Comparison of ENCODE assay signal across 7 cellular contexts in genomic region chr3:99895706-99896441, GRCh38.
DNase-seq lines count a peak whose midpoint lies in the region; ATAC-seq and TF ChIP-seq lines count a peak whose summit lies in the region.

No MANE protein-coding gene starts in this region.

- H3K4me1 Mint-ChIP-seq in activated CD4-positive, alpha-beta T cell treated with anti-CD3 and anti-CD28 coated beads, Interleukin-2, amount 10 ng/mL, durations not matched to agents 7 days and 5 days = peaks cover 4% of the 10 kb centered on the region

- intact Hi-C loops in sciatic nerve (cut with DNase I) = no loop called here
- intact Hi-C loops in dorsolateral prefrontal cortex (cut with DNase I) = no loop called here

- TF ChIP-seq CTCF in dorsolateral prefrontal cortex (IDR thresholded peaks at IDR 0.05 in 54 of 56, conservative IDR thresholded peaks at IDR 0.05 in 2 of 56; ENCODE audit: low read depth in 1 of 56, partially characterized antibody in 56 of 56) = no peak

- DNase-seq in H4 (ENCODE audit: low spot score) = peak; percentile 73
- peak; percentile 96 for DNase-seq in NOMO-1 treated with DMSO at 0.1 percent for 48 hours (lab: John Stamatoyannopoulos, UW; ENCODE audit: unreplicated experiment)
- DNase-seq in epithelial cell of prostate (ENCODE audit: low read depth, low spot score) = no peak
- DNase-seq in sciatic nerve (ENCODE audit: low spot score) = no peak
- DNase-seq in activated CD4-positive, alpha-beta T cell treated with anti-CD3 and anti-CD28 coated beads, Interleukin-2, amount 10 ng/mL, durations not matched to agents 7 days and 5 days = no peak
- DNase-seq in dorsolateral prefrontal cortex = no peak
- DNase-seq in T-helper 2 cell = no peak

- no peak overlapping the region for H3K27ac Mint-ChIP-seq in activated CD4-positive, alpha-beta T cell treated with anti-CD3 and anti-CD28 coated beads, Interleukin-2, amount 10 ng/mL, durations not matched to agents 7 days and 5 days

- peak overlapping the region; percentile 84 for H3K27ac ChIP-seq in epithelial cell of prostate
- peak overlapping the region in 14 of 59 donors; percentile 4 to 65 (median 48) for H3K27ac ChIP-seq in dorsolateral prefrontal cortex

- POLR2A ChIA-PET in activated CD4-positive, alpha-beta T cell treated with anti-CD3 and anti-CD28 coated beads, Interleukin-2, amount 10 ng/mL, durations not matched to agents 7 days and 5 days (lab: Charles Lee) = no interaction called here

- peak; percentile 59 for ATAC-seq in sciatic nerve

- no peak overlapping the region for H3K4me3 ChIP-seq in dorsolateral prefrontal cortex

- CTCF ChIA-PET in activated CD4-positive, alpha-beta T cell treated with anti-CD3 and anti-CD28 coated beads, Interleukin-2, amount 10 ng/mL, durations not matched to agents 7 days and 5 days (lab: Charles Lee) = no interaction called here

- no peaks in the 10 kb centered on the region for H3K27me3 ChIP-seq in dorsolateral prefrontal cortex

- H3K4me3 Mint-ChIP-seq in activated CD4-positive, alpha-beta T cell treated with anti-CD3 and anti-CD28 coated beads, Interleukin-2, amount 10 ng/mL, durations not matched to agents 7 days and 5 days = no peak overlapping the region

- H3K9me3 Mint-ChIP-seq in activated CD4-positive, alpha-beta T cell treated with anti-CD3 and anti-CD28 coated beads, Interleukin-2, amount 10 ng/mL, durations not matched to agents 7 days and 5 days = no peaks in the 10 kb centered on the region

- H3K27me3 Mint-ChIP-seq in activated CD4-positive, alpha-beta T cell treated with anti-CD3 and anti-CD28 coated beads, Interleukin-2, amount 10 ng/mL, durations not matched to agents 7 days and 5 days = no peaks in the 10 kb centered on the region

- no peaks in the 10 kb centered on the region for H3K36me3 Mint-ChIP-seq in activated CD4-positive, alpha-beta T cell treated with anti-CD3 and anti-CD28 coated beads, Interleukin-2, amount 10 ng/mL, durations not matched to agents 7 days and 5 days (ENCODE audit: low read depth)

Comparison
In these comparisons a context has a peak if more than half of its experiments do, and no peak if none do; other contexts are left out.
1. DNase-seq: peak in H4 (single experiment) and NOMO-1 treated with DMSO at 0.1 percent for 48 hours (single experiment); none in epithelial cell of prostate (single experiment), sciatic nerve (single experiment), activated CD4-positive, alpha-beta T cell treated with anti-CD3 and anti-CD28 coated beads, Interleukin-2, amount 10 ng/mL, durations not matched to agents 7 days and 5 days (single experiment), dorsolateral prefrontal cortex (0 of 10) and T-helper 2 cell (0 of 5).